22 cellular contexts compared by ENCODE assay signal in the genomic region with DNA sequence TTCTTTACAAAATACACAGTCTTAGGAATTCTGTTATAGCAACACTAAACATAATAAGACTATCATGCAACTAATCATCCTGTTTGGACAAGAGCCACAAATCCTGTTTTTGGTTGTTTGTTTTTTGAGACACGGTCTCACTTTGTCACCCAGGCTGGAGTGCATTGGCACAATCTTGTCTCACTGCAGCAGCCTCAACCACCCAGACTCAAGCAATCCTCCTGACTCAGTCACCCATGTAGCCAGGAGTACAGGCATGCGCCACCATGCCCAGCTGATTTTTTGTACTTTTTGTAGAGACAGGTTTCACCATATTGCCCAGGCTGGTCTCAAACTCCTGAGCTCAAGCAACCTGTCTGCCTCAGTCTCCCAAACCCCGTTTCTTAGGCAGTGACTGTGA.
"Had no signal": no experiment of that assay in that cellular context is flagged by ENCODE, and none has a peak within 500 bp of the region (broad histone marks: within the 10 kb centered on the region; RNA-seq: fewer than 3 reads in every experiment).

No MANE protein-coding gene starts in this region.

- H3K4me3 ChIP-seq: SJCRH30 had no signal

- H3K4me1 ChIP-seq: SJCRH30 had no signal

- H3K27ac ChIP-seq: HL-60, RWPE1, SJCRH30 had no signal

- H3K4me1 Mint-ChIP-seq: IgD-negative memory B cell had no signal

- ATAC-seq: Panc1, SK-N-SH treated with all-trans-retinoic acid at 6 μM for 48 hours had no signal

- H3K9me3 Mint-ChIP-seq: IgD-negative memory B cell had no signal

- DNase-seq: KBM-7, MM.1S, NCI-H1092 treated with DMSO at 0.1 percent for 48 hours, NCI-H1436, NCI-H187, NCI-H2029, NCI-H2081 treated with DMSO at 0.1 percent for 48 hours, NCI-H2171, NCI-H226, NCI-H446, NCI-H510A, NCI-H524 treated with DMSO at 0.1 percent for 48 hours, NCI-H69, NCI-H774, SHP77, SJCRH30 had no signal

- H3K36me3 Mint-ChIP-seq: IgD-negative memory B cell had no signal

- H3K4me3 Mint-ChIP-seq: IgD-negative memory B cell had no signal

- H3K27me3 ChIP-seq: SJCRH30 had no signal

- FAIRE-seq: HTR-8/SVneo had no signal

- H3K27ac Mint-ChIP-seq: IgD-negative memory B cell had no signal

- H3K9me3 ChIP-seq: SJCRH30 had no signal
